In the genomic region with DNA sequence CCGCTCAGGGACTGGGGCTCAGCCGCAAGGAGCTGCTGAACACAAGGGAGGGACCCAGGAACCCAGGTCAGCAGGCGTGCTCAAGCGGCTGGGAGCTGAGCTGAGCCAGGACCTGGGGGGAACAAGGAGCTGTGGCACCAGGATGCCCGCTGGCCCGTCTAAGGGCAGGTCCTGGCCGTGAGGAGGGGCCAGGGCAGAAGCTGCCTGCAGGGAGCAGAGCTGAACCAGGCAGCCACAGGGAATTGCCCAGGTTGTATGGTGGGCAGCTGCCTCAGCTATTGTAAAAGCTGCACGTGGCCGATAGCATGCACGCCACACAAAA, we compare ENCODE assay signal across 18 cellular contexts.
"Had no signal": no experiment of that assay in that cellular context is flagged by ENCODE, and none has a peak within 500 bp of the region (broad histone marks: within the 10 kb centered on the region; RNA-seq: fewer than 3 reads in every experiment).

No MANE protein-coding gene starts in this region.

- FAIRE-seq: TTC549, urothelium cell line had no signal

- H3K9ac ChIP-seq: neural progenitor cell had no signal

- ATAC-seq: foreskin keratinocyte; naive thymus-derived CD4-positive, alpha-beta T cell had no signal

- H3K4me2 ChIP-seq: neural progenitor cell had no signal

- H3K9me3 ChIP-seq: breast epithelium, lower lobe of right lung, tibial nerve had no signal

- H3K27me3 ChIP-seq: breast epithelium, foreskin keratinocyte, neural progenitor cell, tibial nerve had no signal

- H3K4me1 ChIP-seq: breast epithelium, lower lobe of right lung, neural progenitor cell, tibial nerve had no signal

- H3K27ac ChIP-seq: foreskin keratinocyte, lower lobe of right lung, neural progenitor cell, tibial nerve, WERI-Rb-1 had no signal

- DNase-seq: activated naive CD4-positive, alpha-beta T cell treated with anti-CD3 and anti-CD28 coated beads for 36 hours; activated naive CD8-positive, alpha-beta T cell treated with anti-CD3 and anti-CD28 coated beads, Interleukin-2, amount 10 ng/mL, durations not matched to agents 7 days and 5 days; amniotic stem cell; cerebellar nuclear complex; effector CD8-positive, alpha-beta T cell; foreskin keratinocyte; immature natural killer cell; lower lobe of right lung; naive thymus-derived CD4-positive, alpha-beta T cell; retina; stimulated activated CD4-positive, alpha-beta T cell treated with anti-CD3 and anti-CD28 coated beads, Interleukin-12 subunit alpha, Interleukin-12 subunit beta, amount 100 ng/mL, for 4 hours; stimulated activated CD4-positive, alpha-beta T cell treated with anti-CD3 and anti-CD28 coated beads, Interleukin-4, amount 100 ng/mL, for 4 hours; WERI-Rb-1 had no signal

- H2AFZ ChIP-seq: neural progenitor cell had no signal

- H3K36me3 ChIP-seq: breast epithelium, neural progenitor cell had no signal

- H3K4me3 ChIP-seq: lower lobe of right lung, neural progenitor cell, tibial nerve had no signal
